ENCODE assay signal across 3 cellular contexts in genomic region chr1:74715806-74716205, GRCh38.
A peak's percentile ranks its signal among the peaks of the same experiment; 100 is the strongest.
TF ChIP-seq lines count a peak whose summit lies in the region.

No MANE protein-coding gene starts in this region.

TF ChIP-seq in HEK293, 187 proteins besides CTCF, POLR2A, EP300 and RAD21:
- no peak for TF ChIP-seq ZNF280D (tag by site-specific recombination; IDR thresholded peaks at IDR 0.05)
- TF ChIP-seq ZNF10 (tag by site-specific recombination; IDR thresholded peaks at IDR 0.05) = peak; percentile 97

TF ChIP-seq in GM12878, 131 proteins besides CTCF, POLR2A, EP300 and RAD21:
- TF ChIP-seq, protein P1, sequence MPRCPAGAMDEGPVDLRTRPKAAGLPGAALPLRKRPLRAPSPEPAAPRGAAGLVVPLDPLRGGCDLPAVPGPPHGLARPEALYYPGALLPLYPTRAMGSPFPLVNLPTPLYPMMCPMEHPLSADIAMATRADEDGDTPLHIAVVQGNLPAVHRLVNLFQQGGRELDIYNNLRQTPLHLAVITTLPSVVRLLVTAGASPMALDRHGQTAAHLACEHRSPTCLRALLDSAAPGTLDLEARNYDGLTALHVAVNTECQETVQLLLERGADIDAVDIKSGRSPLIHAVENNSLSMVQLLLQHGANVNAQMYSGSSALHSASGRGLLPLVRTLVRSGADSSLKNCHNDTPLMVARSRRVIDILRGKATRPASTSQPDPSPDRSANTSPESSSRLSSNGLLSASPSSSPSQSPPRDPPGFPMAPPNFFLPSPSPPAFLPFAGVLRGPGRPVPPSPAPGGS (IDR thresholded peaks at IDR 0.05; ENCODE audit: borderline replicate concordance, insufficient read depth, low read depth, low read length, poor library complexity, severe bottlenecking) = peak; percentile 25
- no peak for TF ChIP-seq EED (IDR thresholded peaks at IDR 0.05; ENCODE audit: low read depth)

TF ChIP-seq in K562, 482 proteins besides CTCF, POLR2A, EP300 and RAD21:
- TF ChIP-seq RAD51 (IDR thresholded peaks at IDR 0.05; ENCODE audit: borderline replicate concordance, low read depth) (no peak), ZNF134 (CRISPR knock-in tag; conservative IDR thresholded peaks at IDR 0.05) (peak; percentile 96), RBM25 (IDR thresholded peaks at IDR 0.05; ENCODE audit: low read depth, low read length, severe bottlenecking) (peak; percentile 79)
- TF ChIP-seq, protein P2, sequence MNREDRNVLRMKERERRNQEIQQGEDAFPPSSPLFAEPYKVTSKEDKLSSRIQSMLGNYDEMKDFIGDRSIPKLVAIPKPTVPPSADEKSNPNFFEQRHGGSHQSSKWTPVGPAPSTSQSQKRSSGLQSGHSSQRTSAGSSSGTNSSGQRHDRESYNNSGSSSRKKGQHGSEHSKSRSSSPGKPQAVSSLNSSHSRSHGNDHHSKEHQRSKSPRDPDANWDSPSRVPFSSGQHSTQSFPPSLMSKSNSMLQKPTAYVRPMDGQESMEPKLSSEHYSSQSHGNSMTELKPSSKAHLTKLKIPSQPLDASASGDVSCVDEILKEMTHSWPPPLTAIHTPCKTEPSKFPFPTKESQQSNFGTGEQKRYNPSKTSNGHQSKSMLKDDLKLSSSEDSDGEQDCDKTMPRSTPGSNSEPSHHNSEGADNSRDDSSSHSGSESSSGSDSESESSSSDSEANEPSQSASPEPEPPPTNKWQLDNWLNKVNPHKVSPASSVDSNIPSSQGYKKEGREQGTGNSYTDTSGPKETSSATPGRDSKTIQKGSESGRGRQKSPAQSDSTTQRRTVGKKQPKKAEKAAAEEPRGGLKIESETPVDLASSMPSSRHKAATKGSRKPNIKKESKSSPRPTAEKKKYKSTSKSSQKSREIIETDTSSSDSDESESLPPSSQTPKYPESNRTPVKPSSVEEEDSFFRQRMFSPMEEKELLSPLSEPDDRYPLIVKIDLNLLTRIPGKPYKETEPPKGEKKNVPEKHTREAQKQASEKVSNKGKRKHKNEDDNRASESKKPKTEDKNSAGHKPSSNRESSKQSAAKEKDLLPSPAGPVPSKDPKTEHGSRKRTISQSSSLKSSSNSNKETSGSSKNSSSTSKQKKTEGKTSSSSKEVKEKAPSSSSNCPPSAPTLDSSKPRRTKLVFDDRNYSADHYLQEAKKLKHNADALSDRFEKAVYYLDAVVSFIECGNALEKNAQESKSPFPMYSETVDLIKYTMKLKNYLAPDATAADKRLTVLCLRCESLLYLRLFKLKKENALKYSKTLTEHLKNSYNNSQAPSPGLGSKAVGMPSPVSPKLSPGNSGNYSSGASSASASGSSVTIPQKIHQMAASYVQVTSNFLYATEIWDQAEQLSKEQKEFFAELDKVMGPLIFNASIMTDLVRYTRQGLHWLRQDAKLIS (CRISPR knock-in tag; IDR thresholded peaks at IDR 0.05) = no peak
- TF ChIP-seq, protein P3, sequence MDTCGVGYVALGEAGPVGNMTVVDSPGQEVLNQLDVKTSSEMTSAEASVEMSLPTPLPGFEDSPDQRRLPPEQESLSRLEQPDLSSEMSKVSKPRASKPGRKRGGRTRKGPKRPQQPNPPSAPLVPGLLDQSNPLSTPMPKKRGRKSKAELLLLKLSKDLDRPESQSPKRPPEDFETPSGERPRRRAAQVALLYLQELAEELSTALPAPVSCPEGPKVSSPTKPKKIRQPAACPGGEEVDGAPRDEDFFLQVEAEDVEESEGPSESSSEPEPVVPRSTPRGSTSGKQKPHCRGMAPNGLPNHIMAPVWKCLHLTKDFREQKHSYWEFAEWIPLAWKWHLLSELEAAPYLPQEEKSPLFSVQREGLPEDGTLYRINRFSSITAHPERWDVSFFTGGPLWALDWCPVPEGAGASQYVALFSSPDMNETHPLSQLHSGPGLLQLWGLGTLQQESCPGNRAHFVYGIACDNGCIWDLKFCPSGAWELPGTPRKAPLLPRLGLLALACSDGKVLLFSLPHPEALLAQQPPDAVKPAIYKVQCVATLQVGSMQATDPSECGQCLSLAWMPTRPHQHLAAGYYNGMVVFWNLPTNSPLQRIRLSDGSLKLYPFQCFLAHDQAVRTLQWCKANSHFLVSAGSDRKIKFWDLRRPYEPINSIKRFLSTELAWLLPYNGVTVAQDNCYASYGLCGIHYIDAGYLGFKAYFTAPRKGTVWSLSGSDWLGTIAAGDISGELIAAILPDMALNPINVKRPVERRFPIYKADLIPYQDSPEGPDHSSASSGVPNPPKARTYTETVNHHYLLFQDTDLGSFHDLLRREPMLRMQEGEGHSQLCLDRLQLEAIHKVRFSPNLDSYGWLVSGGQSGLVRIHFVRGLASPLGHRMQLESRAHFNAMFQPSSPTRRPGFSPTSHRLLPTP (IDR thresholded peaks at IDR 0.05; ENCODE audit: borderline replicate concordance, extremely low read depth, insufficient read length) = no peak
